ENCODE assay signal across 8 cellular contexts in genomic region chr21:46605759-46606426, GRCh38. TPM values are rescaled to one million over a fixed set of nuclear protein-coding genes. Genes with fewer than 3 reads are reported as not detected.
DNase-seq lines count a peak whose midpoint lies in the region; ATAC-seq, FAIRE-seq and TF ChIP-seq lines count a peak whose summit lies in the region.

No MANE protein-coding gene starts in this region.

- intact Hi-C loops in posterior vena cava (cut with DNase I), result no loop called here
- intact Hi-C loops in A673 (cut with micrococcal nuclease; ENCODE audit: unreplicated experiment), result no loop called here

- H3K27me3 Mint-ChIP-seq in activated naive CD8-positive, alpha-beta T cell treated with anti-CD3 and anti-CD28 coated beads, Interleukin-2, amount 50 U/mL, for 24 hours, result no peaks in the 10 kb centered on the region

- CTCF ChIA-PET in A673 (lab: Charles Lee), result no interaction called here

- peak; percentile 91 for ATAC-seq in activated naive CD8-positive, alpha-beta T cell treated with anti-CD3 and anti-CD28 coated beads, Interleukin-2, amount 50 U/mL, for 24 hours

- no peak for TF ChIP-seq CTCF in A673 (conservative IDR thresholded peaks at IDR 0.05; ENCODE audit: low read depth, low read length)

- no peak overlapping the region for H3K4me3 ChIP-seq in A673 (ENCODE audit: low read depth, low read length, poor library complexity, severe bottlenecking)

- DNase-seq in GM18507 (ENCODE audit: extremely low spot score, insufficient read length, low read depth), result peak; percentile 32
- DNase-seq in NOMO-1 treated with DMSO at 0.1 percent for 48 hours (lab: John Stamatoyannopoulos, UW; ENCODE audit: unreplicated experiment), result peak; percentile 92
- DNase-seq in activated naive CD8-positive, alpha-beta T cell treated with anti-CD3 and anti-CD28 coated beads, Interleukin-2, amount 50 U/mL, for 24 hours, result peak; percentile 41
- peak; percentile 87 for DNase-seq in posterior vena cava (ENCODE audit: low spot score)
- no peak for DNase-seq in iPS-NIHi11 (ENCODE audit: low spot score)
- no peak for DNase-seq in effector CD4-positive, alpha-beta T cell
- no peak for DNase-seq in NCI-H524 treated with DMSO at 0.1 percent for 48 hours (lab: John Stamatoyannopoulos, UW)
- no peak for DNase-seq in A673 (ENCODE audit: low spot score)

- H3K4me1 Mint-ChIP-seq in activated naive CD8-positive, alpha-beta T cell treated with anti-CD3 and anti-CD28 coated beads, Interleukin-2, amount 50 U/mL, for 24 hours, result peaks cover 32% of the 10 kb centered on the region

- no peaks in the 10 kb centered on the region for H3K36me3 Mint-ChIP-seq in activated naive CD8-positive, alpha-beta T cell treated with anti-CD3 and anti-CD28 coated beads, Interleukin-2, amount 50 U/mL, for 24 hours (ENCODE audit: low read depth)

- BruUV-seq in A673 (replicated peaks; lab: Mats Ljungman, UMichigan), result no TSS peak

- H3K36me3 ChIP-seq in A673 (ENCODE audit: insufficient read depth, low read length, poor library complexity, severe bottlenecking), result no peaks in the 10 kb centered on the region

- peak overlapping the region; percentile 73 for H3K27ac Mint-ChIP-seq in activated naive CD8-positive, alpha-beta T cell treated with anti-CD3 and anti-CD28 coated beads, Interleukin-2, amount 50 U/mL, for 24 hours

- FAIRE-seq in GM18507 (lab: Jason Lieb, UNC), result peak; percentile 84

- POLR2A ChIA-PET in A673 (lab: Charles Lee; ENCODE audit: low non-redundant PET), result no interaction called here

- no peak overlapping the region for H3K27ac ChIP-seq in A673 (ENCODE audit: low read depth, low read length, poor library complexity, severe bottlenecking)

- no peaks in the 10 kb centered on the region for H3K9me3 Mint-ChIP-seq in activated naive CD8-positive, alpha-beta T cell treated with anti-CD3 and anti-CD28 coated beads, Interleukin-2, amount 50 U/mL, for 24 hours

- H3K4me3 Mint-ChIP-seq in activated naive CD8-positive, alpha-beta T cell treated with anti-CD3 and anti-CD28 coated beads, Interleukin-2, amount 50 U/mL, for 24 hours, result no peak overlapping the region

- peaks cover 8% of the 10 kb centered on the region for H3K4me1 ChIP-seq in A673 (ENCODE audit: insufficient read depth, low read length, poor library complexity, severe bottlenecking)

- no peaks in the 10 kb centered on the region for H3K9me3 ChIP-seq in A673 (ENCODE audit: low read depth, low read length, poor library complexity, severe bottlenecking)

- no peaks in the 10 kb centered on the region for H3K27me3 ChIP-seq in A673 (replicated peaks; ENCODE audit: insufficient read depth, low read depth, low read length, poor library complexity)

RNA-seq across cellular contexts. Expression of gene S100B, which starts 1.0 kb away (rescaled TPM):
- total RNA-seq in posterior vena cava, result 1 to 10 TPM; 2.0 to 4.2 TPM
- not detected in 2 replicates for total RNA-seq in A673 (2021)

RNA-seq across cellular contexts. Expression of gene PRMT2, which starts 29.6 kb away (rescaled TPM):
- total RNA-seq in posterior vena cava (10 to 100 TPM; 91.3 to 93.0 TPM), A673 (2021) (86.4 and 88.0 TPM in 2 replicates)

Comparison
In these comparisons a context has a peak if more than half of its experiments do, and no peak if none do; other contexts are left out.
1. DNase-seq: peak in GM18507 (single experiment), NOMO-1 treated with DMSO at 0.1 percent for 48 hours (single experiment), activated naive CD8-positive, alpha-beta T cell treated with anti-CD3 and anti-CD28 coated beads, Interleukin-2, amount 50 U/mL, for 24 hours (single experiment) and posterior vena cava (single experiment); none in iPS-NIHi11 (single experiment), effector CD4-positive, alpha-beta T cell (single experiment), NCI-H524 treated with DMSO at 0.1 percent for 48 hours (single experiment) and A673 (single experiment).